In genomic region chr6:119633461-119633860, GRCh38 we compare ENCODE assay signal across 25 cellular contexts.
"Had no signal": no experiment of that assay in that cellular context is flagged by ENCODE, and none has a peak within 500 bp of the region (broad histone marks: within the 10 kb centered on the region; RNA-seq: fewer than 3 reads in every experiment).

No MANE protein-coding gene starts in this region.

- H3K36me3 ChIP-seq: neural progenitor cell, ovary, right lobe of liver, sigmoid colon, stomach, thoracic aorta, thyroid gland, tibial nerve, upper lobe of left lung, vagina had no signal

- H3K4me3 ChIP-seq: neural progenitor cell, ovary, psoas muscle, right lobe of liver, sigmoid colon, stomach, thoracic aorta, thyroid gland, tibial nerve, upper lobe of left lung, vagina had no signal

- H3K4me1 ChIP-seq: neural progenitor cell, parathyroid adenoma, psoas muscle, right lobe of liver, thyroid gland, tibial nerve, upper lobe of left lung, vagina had no signal

- H3K9ac ChIP-seq: neural progenitor cell, parathyroid adenoma had no signal

- H3K79me2 ChIP-seq: parathyroid adenoma had no signal

- H3K4me2 ChIP-seq: neural progenitor cell had no signal

- H3K27ac ChIP-seq: neural progenitor cell, ovary, parathyroid adenoma, psoas muscle, right lobe of liver, sigmoid colon, stomach, thoracic aorta, thyroid gland, tibial nerve, upper lobe of left lung, vagina had no signal

- DNase-seq: occipital lobe; ovary; posterior cingulate gyrus; psoas muscle; right cardiac atrium; right lobe of liver; sigmoid colon; small intestine; stimulated activated CD4-positive, alpha-beta T cell treated with anti-CD3 and anti-CD28 coated beads, Interleukin-15, amount 100 ng/mL, for 24 hours; stimulated activated CD4-positive, alpha-beta T cell treated with anti-CD3 and anti-CD28 coated beads, Interleukin-2, amount 100 ng/mL, for 24 hours; stimulated activated CD4-positive, alpha-beta T cell treated with anti-CD3 and anti-CD28 coated beads, Interleukin-2, amount 100 ng/mL, for 48 hours; stimulated activated CD4-positive, alpha-beta T cell treated with anti-CD3 and anti-CD28 coated beads, Interleukin-4, amount 100 ng/mL, for 24 hours; stimulated activated naive B cell treated with anti-CD40 and anti-IgM and Interleukin-4, amounts not matched to agents 10 μg/mL and 1 μg/mL and 100 μg/mL, for 72 hours; stimulated activated naive CD4-positive, alpha-beta T cell treated with Interleukin-2 at 50 U/mL for 16 hours; stomach; thyroid gland; trophoblast cell; upper lobe of left lung had no signal

- H3K9me3 ChIP-seq: ovary, right lobe of liver, sigmoid colon, stomach, thoracic aorta, thyroid gland, upper lobe of left lung, vagina had no signal

- H3K27me3 ChIP-seq: neural progenitor cell, ovary, right lobe of liver, sigmoid colon, stomach, thyroid gland, tibial nerve, upper lobe of left lung, vagina had no signal

- ATAC-seq: psoas muscle; right cardiac atrium; right lobe of liver; stimulated activated effector memory CD8-positive, alpha-beta T cell treated with anti-CD3 and anti-CD28 coated beads, Interleukin-12 subunit alpha, Interleukin-12 subunit beta, amount 100 ng/mL, for 72 hours; stimulated activated naive B cell treated with anti-CD40 and anti-IgM and Interleukin-4, amounts not matched to agents 10 μg/mL and 1 μg/mL and 100 μg/mL, for 72 hours had no signal

- FAIRE-seq: urothelium cell line had no signal

- H2AFZ ChIP-seq: neural progenitor cell, parathyroid adenoma had no signal
